7 cellular contexts compared by ENCODE assay signal in genomic region chr17:7177954-7178477, GRCh38. TPM values are rescaled to one million over a fixed set of nuclear protein-coding genes. Genes with fewer than 3 reads are reported as not detected.
DNase-seq lines count a peak whose midpoint lies in the region; ATAC-seq and TF ChIP-seq lines count a peak whose summit lies in the region.

No MANE protein-coding gene starts in this region.

- H4K91ac ChIP-seq in H9 (ENCODE audit: insufficient read length, low read depth, low read length): no peak overlapping the region

- no CpG with 5 or more reads among the region's 18 CpGs for WGBS in H9 (ENCODE audit: extremely low coverage, insufficient read length, low lambda C conversion rate)
- 3 to 6% (median 4%) methylated on average over 18 of the region's 18 CpGs for WGBS in ovary, 3 donors

- H2BK5ac ChIP-seq in H9 (ENCODE audit: insufficient read length, low read length): no peak overlapping the region

- no peak for ATAC-seq in effector memory CD8-positive, alpha-beta T cell (replicated peaks)
- no peak for ATAC-seq in HG03354 (IDR thresholded peaks at IDR 0.05; ENCODE audit: poor library complexity, severe bottlenecking, unreplicated experiment)

- no peaks in the 10 kb centered on the region for H4K20me1 ChIP-seq in H9 (ENCODE audit: control insufficient read depth, insufficient read depth, insufficient read length)
- H4K20me1 ChIP-seq in OCI-LY3 (ENCODE audit: insufficient read depth, low read length): no peaks in the 10 kb centered on the region

- no peaks in the 10 kb centered on the region for H3K9me3 Mint-ChIP-seq in H9
- H3K9me3 Mint-ChIP-seq in effector memory CD8-positive, alpha-beta T cell: no peaks in the 10 kb centered on the region

- H3K27me3 Mint-ChIP-seq in H9 (ENCODE audit: low read depth): peaks cover 28% of the 10 kb centered on the region
- H3K27me3 Mint-ChIP-seq in effector memory CD8-positive, alpha-beta T cell: peaks cover 9% of the 10 kb centered on the region in 2 donors

- H3K27me3 ChIP-seq in H9 (ENCODE audit: insufficient read depth, low read length): peaks cover 5% of the 10 kb centered on the region; the same call in 1 of the 2 replicates
- H3K27me3 ChIP-seq in OCI-LY3 (ENCODE audit: low read depth, low read length): no peaks in the 10 kb centered on the region
- no peaks in the 10 kb centered on the region for H3K27me3 ChIP-seq in ovary

- peak overlapping the region; percentile 91 for H3K4me2 ChIP-seq in H9 (ENCODE audit: insufficient read depth, insufficient read length, low read length)
- H3K4me2 ChIP-seq in OCI-LY3 (ENCODE audit: low read length): peak overlapping the region; percentile 100

- no peak overlapping the region for H2BK12ac ChIP-seq in H9 (ENCODE audit: insufficient read length, low read depth, low read length)

- H3K27ac Mint-ChIP-seq in H9: peak overlapping the region in 1 of 3 experiments; percentile 85; a peak in 2 of 7 replicates
- peak overlapping the region in 1 of 2 donors; percentile 45 for H3K27ac Mint-ChIP-seq in effector memory CD8-positive, alpha-beta T cell

- no peak overlapping the region for H2BK20ac ChIP-seq in H9 (ENCODE audit: low read depth, low read length, poor library complexity, severe bottlenecking)

- H3K4me1 ChIP-seq in H9 (ENCODE audit: insufficient read depth, low read length) (no peaks in the 10 kb centered on the region; the same call in 1 of the 2 replicates), OCI-LY3 (ENCODE audit: low read length) (peaks cover 5% of the 10 kb centered on the region), ovary (ENCODE audit: insufficient read depth) (no peaks in the 10 kb centered on the region)

- no peak overlapping the region for H4K5ac ChIP-seq in H9 (ENCODE audit: insufficient read length, low read depth, low read length)

- peak; percentile 78 for DNase-seq in H9
- no peak for DNase-seq in effector memory CD8-positive, alpha-beta T cell
- DNase-seq in ovary: peak in 1 of 5 donors; percentile 43
- no peak for DNase-seq in NCI-H526 treated with DMSO at 0.1 percent for 48 hours (lab: John Stamatoyannopoulos, UW)
- no peak for DNase-seq in occipital lobe (lab: John Stamatoyannopoulos, UW)

- peaks cover 5 to 10% of the 10 kb centered on the region in 2 experiments; a peak in 3 of 4 replicates for H3K4me1 Mint-ChIP-seq in H9
- H3K4me1 Mint-ChIP-seq in effector memory CD8-positive, alpha-beta T cell (ENCODE audit: low read depth in 2 of 2): peaks cover 6 to 8% of the 10 kb centered on the region in 2 donors

- no peak overlapping the region for H2BK120ac ChIP-seq in H9 (ENCODE audit: low read depth, low read length, poor library complexity, severe bottlenecking)

- no peak overlapping the region for H2AK5ac ChIP-seq in H9 (ENCODE audit: insufficient read length, low read length)

- H3K18ac ChIP-seq in H9 (ENCODE audit: insufficient read length, low read depth, low read length): peak overlapping the region; percentile 13

- H3K79me1 ChIP-seq in H9 (ENCODE audit: insufficient read depth, low read depth, low read length, poor library complexity, severe bottlenecking): no peaks in the 10 kb centered on the region

- no peaks in the 10 kb centered on the region for H3K36me3 Mint-ChIP-seq in H9 (ENCODE audit: insufficient read depth in 1 of 3, low read depth in 3 of 3)
- no peaks in the 10 kb centered on the region for H3K36me3 Mint-ChIP-seq in effector memory CD8-positive, alpha-beta T cell (ENCODE audit: insufficient read depth)

- no peak overlapping the region for H3K56ac ChIP-seq in H9 (ENCODE audit: insufficient read length, low read depth, low read length)

- TF ChIP-seq EP300 in ovary (IDR thresholded peaks at IDR 0.05): no peak

- H3K4me3 ChIP-seq in OCI-LY3 (ENCODE audit: low read length): peak overlapping the region; percentile 90
- peak overlapping the region; percentile 29 for H3K4me3 ChIP-seq in ovary

- H4K8ac ChIP-seq in H9 (replicated peaks; ENCODE audit: insufficient read length, low read depth, low read length): no peak overlapping the region

- TF ChIP-seq POLR2A in ovary (IDR thresholded peaks at IDR 0.05): no peak

- no peak overlapping the region for H3K4me3 Mint-ChIP-seq in H9
- H3K4me3 Mint-ChIP-seq in effector memory CD8-positive, alpha-beta T cell: peak overlapping the region; percentile 42 to 64

- no peak overlapping the region for H3K4ac ChIP-seq in H9 (ENCODE audit: low read depth, low read length)

- H3K9ac ChIP-seq in H9 (ENCODE audit: extremely low read depth, insufficient read length, low read length): peak overlapping the region; percentile 39
- peak overlapping the region; percentile 56 for H3K9ac ChIP-seq in OCI-LY3 (ENCODE audit: low read length)

- no peak overlapping the region for H3T11ph ChIP-seq in H9 (ENCODE audit: low read length)

- H2AFZ ChIP-seq in H9 (ENCODE audit: low read length): no peak overlapping the region
- H2AFZ ChIP-seq in OCI-LY3 (ENCODE audit: low read depth, low read length): peak overlapping the region; percentile 90

- intact Hi-C loops in ovary (cut with DNase I): loop anchor here in 1 of 4 donors (10.0 kb wide), 1 partner anchor 133 kb away; the partner anchor contains the start of gene SLC16A11

- H3K14ac ChIP-seq in H9 (ENCODE audit: insufficient read depth, low read length): no peak overlapping the region

- H3K36me3 ChIP-seq in OCI-LY3 (replicated peaks; ENCODE audit: low read depth, low read length) (no peaks in the 10 kb centered on the region), ovary (no peaks in the 10 kb centered on the region)

- H2BK15ac ChIP-seq in H9 (ENCODE audit: low read depth, low read length): no peak overlapping the region

- H3K23ac ChIP-seq in H9 (ENCODE audit: insufficient read length, low read depth, low read length): no peak overlapping the region

- H3K9me3 ChIP-seq in H9 (ENCODE audit: control insufficient read depth, low read depth, low read length): no peaks in the 10 kb centered on the region
- H3K9me3 ChIP-seq in OCI-LY3 (ENCODE audit: insufficient read depth, low read length): no peaks in the 10 kb centered on the region
- no peaks in the 10 kb centered on the region for H3K9me3 ChIP-seq in ovary

- no peak overlapping the region for H3K27ac ChIP-seq in H9 (ENCODE audit: insufficient read length, low read depth, low read length)
- H3K27ac ChIP-seq in OCI-LY3 (ENCODE audit: low read length): no peak overlapping the region
- H3K27ac ChIP-seq in ovary: no peak overlapping the region

- TF ChIP-seq CTCF in H9 (conservative IDR thresholded peaks at IDR 0.05): no peak
- TF ChIP-seq CTCF in OCI-LY3 (IDR thresholded peaks at IDR 0.05; ENCODE audit: low read depth, low read length): no peak
- TF ChIP-seq CTCF in ovary (IDR thresholded peaks at IDR 0.05): no peak

- H3K79me2 ChIP-seq in H9 (ENCODE audit: insufficient read depth, low read length) (no peaks in the 10 kb centered on the region), OCI-LY3 (ENCODE audit: low read length) (no peaks in the 10 kb centered on the region)

- H3K23me2 ChIP-seq in H9 (ENCODE audit: insufficient read length, low read depth, low read length, poor library complexity, severe bottlenecking): peaks cover 16% of the 10 kb centered on the region

RNA-seq across cellular contexts. Expression of gene ASGR1, which starts 1.2 kb away (rescaled TPM):
- total RNA-seq in H9 (2021): 5.2 and 5.9 TPM in 2 replicates
- total RNA-seq in ovary: 1 to 10 TPM in 4 of 7 donors, under 1 TPM in 3; 0.63 to 3.3 (median 1.0) TPM
- 1 to 10 TPM in 1 of 2 donors, under 1 TPM in 1; 0.20 to 1.3 TPM for polyA plus RNA-seq in ovary
- 15.6 TPM for total RNA-seq in occipital lobe

RNA-seq across cellular contexts. Expression of gene DLG4, which starts 41.6 kb away (rescaled TPM):
- 38.2 and 38.3 TPM in 2 replicates for total RNA-seq in H9 (2021)
- 10 to 100 TPM; 11.0 to 67.7 (median 34.5) TPM for total RNA-seq in ovary
- 10 to 100 TPM; 25.1 to 27.8 TPM for polyA plus RNA-seq in ovary
- total RNA-seq in occipital lobe: 131 TPM

RNA-seq across cellular contexts. Expression of gene ACADVL, which starts 41.7 kb away (rescaled TPM):
- 272 and 283 TPM in 2 replicates for total RNA-seq in H9 (2021)
- 100 to 1,000 TPM; 303 to 638 (median 374) TPM for total RNA-seq in ovary
- 100 to 1,000 TPM; 277 to 381 TPM for polyA plus RNA-seq in ovary
- 77.2 TPM for total RNA-seq in occipital lobe

RNA-seq across cellular contexts. Expression of gene DVL2, which starts 56.3 kb away (rescaled TPM):
- total RNA-seq in H9 (2021) (82.9 and 84.1 TPM in 2 replicates), ovary (10 to 100 TPM; 36.9 to 80.6 (median 61.3) TPM), occipital lobe (49.1 TPM)
- 10 to 100 TPM in 1 of 2 donors, 1 to 10 TPM in 1; 8.2 to 49.0 TPM for polyA plus RNA-seq in ovary

Comparison
In these comparisons a context has a peak if more than half of its experiments do, and no peak if none do; other contexts are left out.
1. H3K4me3 Mint-ChIP-seq: peak in effector memory CD8-positive, alpha-beta T cell (2 of 2); none in H9 (0 of 2).